In genomic region chr2:127216105-127216504, GRCh38 we compare ENCODE assay signal across 16 cellular contexts. TPM values are rescaled to one million over a fixed set of nuclear protein-coding genes. Genes with fewer than 3 reads are reported as not detected.
DNase-seq lines count a peak whose midpoint lies in the region; ATAC-seq, FAIRE-seq and TF ChIP-seq lines count a peak whose summit lies in the region.
"Had no signal": no experiment of that assay in that cellular context is flagged by ENCODE, and none has a peak within 500 bp of the region (broad histone marks: within the 10 kb centered on the region; RNA-seq: fewer than 3 reads in every experiment).

No MANE protein-coding gene starts in this region.

- H2AFZ ChIP-seq in PC-9: no peak overlapping the region

- H3K9me3 ChIP-seq in PC-9 (ENCODE audit: insufficient read depth, low read depth): peaks cover 6% of the 10 kb centered on the region
- H3K9me3 ChIP-seq: BE2C, HAP-1 had no signal

- peaks cover 55% of the 10 kb centered on the region for H3F3A ChIP-seq in PC-9 (ENCODE audit: insufficient read depth, low read depth)

- H3K4me2 ChIP-seq in PC-9: peak overlapping the region; percentile 96; the same call in 1 of the 2 replicates

- no peak overlapping the region for H3K4me3 Mint-ChIP-seq in activated T-helper 2 cell treated with anti-CD3 and anti-CD28 coated beads, Interferon-gamma antibody, Interleukin-2, Interleukin-4, amounts not matched to agents 10 μg/mL and 5 μg/mL and 100 μg/mL, durations not matched to agents 14 hours and 24 hours and 36 hours (ENCODE audit: low read depth)
- H3K4me3 Mint-ChIP-seq: CD4-positive, alpha-beta memory T cell had no signal

- CTCF ChIA-PET in PC-9 (lab: Charles Lee): no interaction called here

- intact Hi-C loops in PC-9 (cut with micrococcal nuclease; ENCODE audit: unreplicated experiment): loop anchor here (5.0 kb wide), 1 partner anchor 76 kb away; the partner anchor contains the start of gene ERCC3
- intact Hi-C loops in activated T-helper 2 cell treated with anti-CD3 and anti-CD28 coated beads, Interferon-gamma antibody, Interleukin-2, Interleukin-4, amounts not matched to agents 10 μg/mL and 5 μg/mL and 100 μg/mL, durations not matched to agents 14 hours and 24 hours and 36 hours (cut with micrococcal nuclease): no loop called here

- TF ChIP-seq CTCF in PC-9 (conservative IDR thresholded peaks at IDR 0.05) (no peak), bronchial epithelial cell (IDR thresholded peaks at IDR 0.05; ENCODE audit: insufficient read depth, low read length, severe bottlenecking) (no peak), foreskin keratinocyte (conservative IDR thresholded peaks at IDR 0.05) (no peak)

- H3K4me1 ChIP-seq in PC-9 (replicated peaks; ENCODE audit: insufficient read depth) (peaks cover 29% of the 10 kb centered on the region), foreskin keratinocyte (peaks cover 28% of the 10 kb centered on the region)
- H3K4me1 ChIP-seq: BE2C had no signal

- peaks cover 3% of the 10 kb centered on the region for H3K36me3 Mint-ChIP-seq in activated T-helper 2 cell treated with anti-CD3 and anti-CD28 coated beads, Interferon-gamma antibody, Interleukin-2, Interleukin-4, amounts not matched to agents 10 μg/mL and 5 μg/mL and 100 μg/mL, durations not matched to agents 14 hours and 24 hours and 36 hours (ENCODE audit: low read depth)

- peaks cover 63% of the 10 kb centered on the region for H3K27me3 Mint-ChIP-seq in activated T-helper 2 cell treated with anti-CD3 and anti-CD28 coated beads, Interferon-gamma antibody, Interleukin-2, Interleukin-4, amounts not matched to agents 10 μg/mL and 5 μg/mL and 100 μg/mL, durations not matched to agents 14 hours and 24 hours and 36 hours (ENCODE audit: low read depth)

- H3K27ac Mint-ChIP-seq in activated T-helper 2 cell treated with anti-CD3 and anti-CD28 coated beads, Interferon-gamma antibody, Interleukin-2, Interleukin-4, amounts not matched to agents 10 μg/mL and 5 μg/mL and 100 μg/mL, durations not matched to agents 14 hours and 24 hours and 36 hours: no peak overlapping the region
- H3K27ac Mint-ChIP-seq: CD4-positive, alpha-beta memory T cell had no signal

- no peak for FAIRE-seq in bronchial epithelial cell (lab: Jason Lieb, UNC)
- FAIRE-seq: A204.1, GM12878, H1 had no signal

- no peak for DNase-seq in PC-9
- peak; percentile 50 for DNase-seq in bronchial epithelial cell (ENCODE audit: low read depth)
- DNase-seq in foreskin keratinocyte: peak; percentile 78 to 91
- no peak for DNase-seq in inferior parietal cortex (ENCODE audit: extremely low spot score)
- no peak for DNase-seq in NCI-H1436 (lab: John Stamatoyannopoulos, UW)
- DNase-seq in activated T-helper 2 cell treated with anti-CD3 and anti-CD28 coated beads, Interferon-gamma antibody, Interleukin-2, Interleukin-4, amounts not matched to agents 10 μg/mL and 5 μg/mL and 100 μg/mL, durations not matched to agents 14 hours and 24 hours and 36 hours (ENCODE audit: low spot score): no peak
- DNase-seq in SK-N-DZ (ENCODE audit: low spot score): no peak
- DNase-seq: BE2C; CD4-positive, alpha-beta memory T cell; DMS79 had no signal

- H3K79me2 ChIP-seq in PC-9 (ENCODE audit: low read depth): peaks cover 70% of the 10 kb centered on the region

- H4K20me1 ChIP-seq in PC-9 (ENCODE audit: insufficient read depth): no peaks in the 10 kb centered on the region

- POLR2A ChIA-PET in PC-9 (lab: Charles Lee; ENCODE audit: unreplicated experiment): no interaction called here

- peaks cover 8% of the 10 kb centered on the region for H3K4me1 Mint-ChIP-seq in activated T-helper 2 cell treated with anti-CD3 and anti-CD28 coated beads, Interferon-gamma antibody, Interleukin-2, Interleukin-4, amounts not matched to agents 10 μg/mL and 5 μg/mL and 100 μg/mL, durations not matched to agents 14 hours and 24 hours and 36 hours (ENCODE audit: low read depth)

- H3K9me2 ChIP-seq in PC-9 (ENCODE audit: insufficient read depth): no peaks in the 10 kb centered on the region

- ATAC-seq in foreskin keratinocyte: no peak
- ATAC-seq: GM12878 had no signal

- no peaks in the 10 kb centered on the region for H3K27me3 ChIP-seq in PC-9 (ENCODE audit: insufficient read depth, low read depth)
- peaks cover 2% of the 10 kb centered on the region for H3K27me3 ChIP-seq in bronchial epithelial cell (ENCODE audit: control insufficient read depth, insufficient read depth, low read length)
- H3K27me3 ChIP-seq in foreskin keratinocyte: no peaks in the 10 kb centered on the region

- BruUV-seq in PC-9 (replicated peaks; lab: Mats Ljungman, UMichigan): no TSS peak

- peak overlapping the region; percentile 97 for H3K27ac ChIP-seq in PC-9
- H3K27ac ChIP-seq in foreskin keratinocyte: peak overlapping the region; percentile 98
- H3K27ac ChIP-seq: C4-2B had no signal

- no peak overlapping the region; the same call in 1 of the 2 replicates for H3K4me3 ChIP-seq in PC-9
- no peak overlapping the region for H3K4me3 ChIP-seq in bronchial epithelial cell (ENCODE audit: low read depth, low read length)
- H3K4me3 ChIP-seq: GM12878, HAP-1 had no signal

- no peaks in the 10 kb centered on the region for H3K9me3 Mint-ChIP-seq in activated T-helper 2 cell treated with anti-CD3 and anti-CD28 coated beads, Interferon-gamma antibody, Interleukin-2, Interleukin-4, amounts not matched to agents 10 μg/mL and 5 μg/mL and 100 μg/mL, durations not matched to agents 14 hours and 24 hours and 36 hours

- peaks cover 7% of the 10 kb centered on the region; the same call in 1 of the 2 replicates for H3K36me3 ChIP-seq in PC-9 (ENCODE audit: low read depth)
- H3K36me3 ChIP-seq in bronchial epithelial cell (ENCODE audit: control insufficient read depth, insufficient read depth, low read length): no peaks in the 10 kb centered on the region
- H3K36me3 ChIP-seq: BE2C, HAP-1 had no signal

RNA-seq across cellular contexts. Expression of gene CYP27C1, which starts 4.0 kb away (rescaled TPM):
- 0.94 and 1.6 TPM in 2 replicates for total RNA-seq in PC-9 (2021)
- total RNA-seq in bronchial epithelial cell: 0.26 and 0.38 TPM in 2 replicates
- 5.9 and 6.4 TPM in 2 replicates for total RNA-seq in foreskin keratinocyte
- 4.1 and 5.1 TPM in 2 replicates for polyA plus RNA-seq in foreskin keratinocyte
- total RNA-seq in activated T-helper 2 cell treated with anti-CD3 and anti-CD28 coated beads, Interferon-gamma antibody, Interleukin-2, Interleukin-4, amounts not matched to agents 10 μg/mL and 5 μg/mL and 100 μg/mL, durations not matched to agents 14 hours and 24 hours and 36 hours: not detected in 2 replicates
- 2.1 and 2.3 TPM in 2 replicates for polyA plus RNA-seq in SK-N-DZ (2014; cell fraction: cytosol; rRNA removed)
- polyA plus RNA-seq in SK-N-DZ (2014; cell fraction: nucleus; rRNA removed): 1.3 and 1.7 TPM in 2 replicates
- total RNA-seq: CD4-positive, alpha-beta memory T cell; GM12878 had no signal
- polyA plus RNA-seq: AG04450; CD4-positive, alpha-beta memory T cell; GM12878 had no signal

Comparison
In these comparisons a context has a peak if more than half of its experiments do, and no peak if none do; other contexts are left out.
1. DNase-seq: peak in bronchial epithelial cell (single experiment) and foreskin keratinocyte (2 of 2); none in PC-9 (0 of 2), inferior parietal cortex (single experiment), NCI-H1436 (single experiment), activated T-helper 2 cell treated with anti-CD3 and anti-CD28 coated beads, Interferon-gamma antibody, Interleukin-2, Interleukin-4, amounts not matched to agents 10 μg/mL and 5 μg/mL and 100 μg/mL, durations not matched to agents 14 hours and 24 hours and 36 hours (single experiment) and SK-N-DZ (single experiment).